In genomic region chr10:130873636-130874035, GRCh38 we compare ENCODE assay signal across 5 cellular contexts.
"Had no signal": no experiment of that assay in that cellular context is flagged by ENCODE, and none has a peak within 500 bp of the region (broad histone marks: within the 10 kb centered on the region; RNA-seq: fewer than 3 reads in every experiment).

No MANE protein-coding gene starts in this region.

- DNase-seq: HFFc6 had no signal

- H3K4me2 ChIP-seq: GM23338 had no signal

- H3K4me1 ChIP-seq: HAP-1 had no signal

- H2AFZ ChIP-seq: GM23338 had no signal

- H3K36me3 Mint-ChIP-seq: IgD-negative memory B cell had no signal

- H3K4me3 ChIP-seq: GM23338, HAP-1 had no signal

- H3K27me3 Mint-ChIP-seq: IgD-negative memory B cell had no signal

- H3K9me3 ChIP-seq: HAP-1 had no signal

- H3K4me1 Mint-ChIP-seq: GM23338, IgD-negative memory B cell had no signal

- H3K4me3 Mint-ChIP-seq: GM23338, HFFc6 had no signal

- H3K36me3 ChIP-seq: HAP-1 had no signal

- H3K27ac ChIP-seq: HL-60 had no signal

- H3K27ac Mint-ChIP-seq: GM23338, HFFc6, IgD-negative memory B cell had no signal
